In genomic region chr16:11727945-11728543, GRCh38 we compare ENCODE assay signal across 16 cellular contexts. TPM values are rescaled to one million over a fixed set of nuclear protein-coding genes. Genes with fewer than 3 reads are reported as not detected.
DNase-seq lines count a peak whose midpoint lies in the region; ATAC-seq, FAIRE-seq and TF ChIP-seq lines count a peak whose summit lies in the region.
"Had no signal": no experiment of that assay in that cellular context is flagged by ENCODE, and none has a peak within 500 bp of the region (broad histone marks: within the 10 kb centered on the region; RNA-seq: fewer than 3 reads in every experiment).

No MANE protein-coding gene starts in this region.

- peak overlapping the region; percentile 75 for H3K4me2 ChIP-seq in GM12878 (ENCODE audit: control insufficient read depth, insufficient read depth)

- H3K27ac Mint-ChIP-seq in activated T-cell treated with anti-CD3 and anti-CD28 coated beads, Interleukin-2, amount 50 U/mL, for 72 hours: peak overlapping the region; percentile 62
- H3K27ac Mint-ChIP-seq: activated naive CD8-positive, alpha-beta T cell treated with anti-CD3 and anti-CD28 coated beads, Interleukin-2, amount 10 ng/mL, durations not matched to agents 7 days and 5 days had no signal

- H3K4me3 Mint-ChIP-seq in activated T-cell treated with anti-CD3 and anti-CD28 coated beads, Interleukin-2, amount 50 U/mL, for 72 hours: peak overlapping the region in 1 of 2 donors; percentile 39
- H3K4me3 Mint-ChIP-seq: activated naive CD8-positive, alpha-beta T cell treated with anti-CD3 and anti-CD28 coated beads, Interleukin-2, amount 10 ng/mL, durations not matched to agents 7 days and 5 days had no signal

- H4K20me1 ChIP-seq in GM12878 (ENCODE audit: control insufficient read depth, insufficient read depth): no peaks in the 10 kb centered on the region; the same call in none of the 2 replicates

- no peak overlapping the region for H2AFZ ChIP-seq in GM12878 (ENCODE audit: control insufficient read depth, low read depth, low read length)

- 27% methylated on average over 4 of the region's 4 CpGs for WGBS in GM12878 (ENCODE audit: insufficient coverage, insufficient replicate concordance, low lambda C conversion rate, missing lambda C conversion rate)

- peak; percentile 51 to 76 for ATAC-seq in activated T-cell treated with anti-CD3 and anti-CD28 coated beads, Interleukin-2, amount 50 U/mL, for 72 hours (replicated peaks in 1 of 2)
- peak; percentile 89 for ATAC-seq in GM12878
- ATAC-seq in upper lobe of right lung: peak; percentile 55
- no peak for ATAC-seq in HG02623 (IDR thresholded peaks at IDR 0.05; ENCODE audit: unreplicated experiment)
- ATAC-seq: pancreas had no signal

- POLR2A ChIA-PET in GM12878 (lab: Charles Lee): no interaction called here

- peaks cover 10 to 57% of the 10 kb centered on the region in 2 experiments for H3K36me3 ChIP-seq in GM12878 (ENCODE audit: control insufficient read depth in 2 of 2, insufficient read depth in 2 of 2, low read length in 1 of 2)
- H3K36me3 ChIP-seq in upper lobe of right lung: peaks cover 83% of the 10 kb centered on the region
- H3K36me3 ChIP-seq: colonic mucosa had no signal

- CTCF ChIA-PET in GM12878 (lab: Yijun Ruan, JAX): interaction anchor here (1.1 kb wide), 1 partner anchor 10 kb away, joined by 3 read pairs; no protein-coding TSS in a partner anchor

- H3K27ac ChIP-seq in GM12878 (ENCODE audit: control insufficient read depth, insufficient read depth) (peak overlapping the region; percentile 74), upper lobe of right lung (peak overlapping the region; percentile 53), caudate nucleus (ENCODE audit: low read depth, low read length) (no peak overlapping the region)
- H3K27ac ChIP-seq: colonic mucosa, SJSA1 had no signal

- SMC1A ChIA-PET in GM12878 (lab: Charles Lee; ENCODE audit: uncharacterized antibody, unreplicated experiment): interaction anchor here (1.5 kb wide), 1 partner anchor 17 kb away, joined by 6 read pairs; no protein-coding TSS in a partner anchor

- H3K79me2 ChIP-seq in GM12878 (ENCODE audit: control insufficient read depth, insufficient read depth, low read length): peaks cover 63% of the 10 kb centered on the region

- H3K9me3 Mint-ChIP-seq in activated T-cell treated with anti-CD3 and anti-CD28 coated beads, Interleukin-2, amount 50 U/mL, for 72 hours: no peaks in the 10 kb centered on the region
- H3K9me3 Mint-ChIP-seq: activated naive CD8-positive, alpha-beta T cell treated with anti-CD3 and anti-CD28 coated beads, Interleukin-2, amount 10 ng/mL, durations not matched to agents 7 days and 5 days had no signal

- TF ChIP-seq POLR2A in GM12878 (IDR thresholded peaks at IDR 0.05; ENCODE audit: low read depth, low read length): no peak

- in situ Hi-C loops in GM12878 (cut with MboI): no loop called here

- intact Hi-C loops in GM12878 (cut with micrococcal nuclease; ENCODE audit: unreplicated experiment) (no loop called here), upper lobe of right lung (cut with DNase I) (no loop called here)

- TF ChIP-seq CTCF in GM12878 (IDR thresholded peaks at IDR 0.05 in 2 of 3, conservative IDR thresholded peaks at IDR 0.05 in 1 of 3; ENCODE audit: control insufficient read depth in 2 of 3, extremely low read depth in 1 of 3, insufficient read depth in 1 of 3, low read depth in 3 of 3, low read length in 3 of 3) (no peak), upper lobe of right lung (IDR thresholded peaks at IDR 0.05) (no peak)

- no peaks in the 10 kb centered on the region for H3K9me3 ChIP-seq in GM12878 (replicated peaks; ENCODE audit: control insufficient read depth, insufficient read depth, low read length)
- H3K9me3 ChIP-seq in upper lobe of right lung: no peaks in the 10 kb centered on the region
- H3K9me3 ChIP-seq: colonic mucosa, pancreas, SJSA1 had no signal

- peaks cover 29% of the 10 kb centered on the region for H3K4me1 Mint-ChIP-seq in activated T-cell treated with anti-CD3 and anti-CD28 coated beads, Interleukin-2, amount 50 U/mL, for 72 hours (ENCODE audit: low read depth)

- TF ChIP-seq EP300 in GM12878 (IDR thresholded peaks at IDR 0.05; ENCODE audit: borderline replicate concordance in 1 of 2, control insufficient read depth in 1 of 2, low read depth in 2 of 2, low read length in 2 of 2): 0 out of 4 replicates have a peak, but pooled peaks of 1 of the 2 experiments have one; percentile 32

- H3K27me3 ChIP-seq in GM12878 (replicated peaks in 1 of 2; ENCODE audit: control insufficient read depth in 2 of 2, insufficient read depth in 2 of 2, low read length in 1 of 2) (no peaks in the 10 kb centered on the region), upper lobe of right lung (no peaks in the 10 kb centered on the region)
- H3K27me3 ChIP-seq: colonic mucosa, pancreas, SJSA1 had no signal

- peaks cover 3 to 39% of the 10 kb centered on the region in 2 donors for H3K36me3 Mint-ChIP-seq in activated T-cell treated with anti-CD3 and anti-CD28 coated beads, Interleukin-2, amount 50 U/mL, for 72 hours (ENCODE audit: insufficient read depth in 2 of 2)

- peak; percentile 31 for FAIRE-seq in GM12878 (lab: Jason Lieb, UNC)
- FAIRE-seq: pancreas had no signal

- TSS peak; percentile 16 for BruUV-seq in GM12878 (replicated peaks; lab: Mats Ljungman, UMichigan)

- RAD21 ChIA-PET in GM12878 (lab: Charles Lee; ENCODE audit: unreplicated experiment): no interaction called here

- H3K9ac ChIP-seq in GM12878 (ENCODE audit: control insufficient read depth, insufficient read depth, low read length): peak overlapping the region; percentile 27; the same call in 1 of the 2 replicates

- H3K27me3 Mint-ChIP-seq in activated T-cell treated with anti-CD3 and anti-CD28 coated beads, Interleukin-2, amount 50 U/mL, for 72 hours (ENCODE audit: low read depth): no peaks in the 10 kb centered on the region
- H3K27me3 Mint-ChIP-seq: activated naive CD8-positive, alpha-beta T cell treated with anti-CD3 and anti-CD28 coated beads, Interleukin-2, amount 10 ng/mL, durations not matched to agents 7 days and 5 days had no signal

- no peak for TF ChIP-seq RAD21 in GM12878 (IDR thresholded peaks at IDR 0.05; ENCODE audit: insufficient read depth, low read depth, low read length)

- no peak for DNase-seq in activated T-cell treated with anti-CD3 and anti-CD28 coated beads, Interleukin-2, amount 50 U/mL, for 72 hours
- DNase-seq in activated T-cell treated with anti-CD3 and anti-CD28 coated beads for 4 hours (no peak), NOMO-1 (lab: John Stamatoyannopoulos, UW; ENCODE audit: unreplicated experiment in 2 of 2) (peak; percentile 59 to 79), GM12878 (ENCODE audit: low read depth, low spot score) (no peak), upper lobe of right lung (no peak), caudate nucleus (lab: John Stamatoyannopoulos, UW) (no peak), SKM-1 (lab: John Stamatoyannopoulos, UW; ENCODE audit: unreplicated experiment) (no peak)
- DNase-seq: activated naive CD8-positive, alpha-beta T cell treated with anti-CD3 and anti-CD28 coated beads, Interleukin-2, amount 10 ng/mL, durations not matched to agents 7 days and 5 days; colonic mucosa; DMS79 treated with DMSO at 0.1 percent for 48 hours; mesendoderm; NCI-H1105 treated with DMSO at 0.1 percent for 48 hours; NCI-H526 treated with DMSO at 0.1 percent for 48 hours; pancreas had no signal

- H3K4me1 ChIP-seq in GM12878 (ENCODE audit: control insufficient read depth, insufficient read depth, low read length) (peaks cover 35% of the 10 kb centered on the region), upper lobe of right lung (peaks cover 38% of the 10 kb centered on the region)
- H3K4me1 ChIP-seq: colonic mucosa had no signal

- H3K4me3 ChIP-seq in GM12878 (no peak overlapping the region), upper lobe of right lung (no peak overlapping the region)
- H3K4me3 ChIP-seq: colonic mucosa, pancreas, SJSA1 had no signal

RNA-seq across cellular contexts. Expression of gene TXNDC11, which starts 14.6 kb away (rescaled TPM):
- 10 to 100 TPM; 34.7 to 41.5 TPM for total RNA-seq in activated T-cell treated with anti-CD3 and anti-CD28 coated beads, Interleukin-2, amount 50 U/mL, for 72 hours
- total RNA-seq in GM12878 (2013; cell fraction: nucleolus; rRNA removed): 97.8 and 99.6 TPM in 2 replicates
- total RNA-seq in GM12878 (2014; rRNA removed): 54.4 and 59.1 TPM in 2 replicates
- total RNA-seq in GM12878 (2014; rRNA removed; fragmentation: Illumina TruSeq; extraction: Trizol): 33.3 and 43.1 TPM in 2 replicates
- total RNA-seq in GM12878 (2021): 45.8 and 51.8 TPM in 2 replicates
- polyA plus RNA-seq in GM12878 (2011; ENCODE audit: low read depth): 38.0 TPM
- polyA plus RNA-seq in GM12878 (2011; rRNA removed): 71.0 and 86.7 TPM in 2 replicates
- 96.3 and 103 TPM in 2 replicates for polyA plus RNA-seq in GM12878 (2011; cell fraction: cytosol; rRNA removed)
- 86.4 and 91.4 TPM in 2 replicates for polyA plus RNA-seq in GM12878 (2011; cell fraction: nucleus; rRNA removed)
- 48.2 and 55.5 TPM in 2 replicates for polyA plus RNA-seq in GM12878 (2012)
- 40.7 and 49.9 TPM in 2 replicates for polyA plus RNA-seq in GM12878 (2014; fragmentation: Illumina TruSeq; extraction: Trizol)
- polyA plus RNA-seq in GM12878 (2014; fragmentation: Nextera tagmentation; extraction: Ambion mirVana): 1 to 10 TPM; 1.7 to 7.3 TPM
- 57.0 and 59.9 TPM in 2 replicates for polyA plus RNA-seq in GM12878 (2014; rRNA removed)
- polyA plus RNA-seq in GM12878 (2016; fragmentation: Nextera tagmentation; extraction: Ambion mirVana): 10 to 100 TPM; 69.8 to 70.7 TPM
- polyA minus RNA-seq in GM12878 (2011; rRNA and poly(A)+ RNA removed): 79.2 and 95.3 TPM in 2 replicates
- 28.7 and 34.5 TPM in 2 replicates for polyA minus RNA-seq in GM12878 (2011; cell fraction: cytosol; rRNA and poly(A)+ RNA removed)
- polyA minus RNA-seq in GM12878 (2011; cell fraction: nucleus; rRNA and poly(A)+ RNA removed): 27.4 and 50.4 TPM in 2 replicates
- total RNA-seq in upper lobe of right lung: 99.2 TPM

RNA-seq across cellular contexts. Expression of gene SNN, which starts 59.8 kb away (rescaled TPM):
- total RNA-seq in activated T-cell treated with anti-CD3 and anti-CD28 coated beads, Interleukin-2, amount 50 U/mL, for 72 hours: 10 to 100 TPM; 10.4 to 11.6 TPM
- total RNA-seq in GM12878 (2013; cell fraction: nucleolus; rRNA removed): 34.4 and 35.4 TPM in 2 replicates
- total RNA-seq in GM12878 (2014; rRNA removed) (25.6 and 28.2 TPM in 2 replicates), GM12878 (2014; rRNA removed; fragmentation: Illumina TruSeq; extraction: Trizol) (26.9 and 27.3 TPM in 2 replicates), GM12878 (2021) (38.5 and 40.4 TPM in 2 replicates), upper lobe of right lung (31.1 TPM)
- 15.3 TPM for polyA plus RNA-seq in GM12878 (2011; ENCODE audit: low read depth)
- polyA plus RNA-seq in GM12878 (2011; rRNA removed) (32.8 and 43.4 TPM in 2 replicates), GM12878 (2014; fragmentation: Illumina TruSeq; extraction: Trizol) (26.5 and 32.4 TPM in 2 replicates), GM12878 (2014; fragmentation: Nextera tagmentation; extraction: Ambion mirVana) (1 to 10 TPM; 2.2 to 5.2 TPM), GM12878 (2014; rRNA removed) (40.0 and 42.4 TPM in 2 replicates), GM12878 (2016; fragmentation: Nextera tagmentation; extraction: Ambion mirVana) (10 to 100 TPM; 17.4 to 22.6 TPM)
- polyA plus RNA-seq in GM12878 (2011; cell fraction: cytosol; rRNA removed): 35.7 and 49.6 TPM in 2 replicates
- polyA plus RNA-seq in GM12878 (2011; cell fraction: nucleus; rRNA removed): 25.6 and 27.0 TPM in 2 replicates
- 19.4 and 29.5 TPM in 2 replicates for polyA plus RNA-seq in GM12878 (2012)
- 17.0 and 24.5 TPM in 2 replicates for polyA minus RNA-seq in GM12878 (2011; rRNA and poly(A)+ RNA removed)
- polyA minus RNA-seq in GM12878 (2011; cell fraction: cytosol; rRNA and poly(A)+ RNA removed): 10.7 and 12.4 TPM in 2 replicates
- polyA minus RNA-seq in GM12878 (2011; cell fraction: nucleus; rRNA and poly(A)+ RNA removed): 9.7 and 16.1 TPM in 2 replicates

Comparison
In these comparisons a context has a peak if more than half of its experiments do, and no peak if none do; other contexts are left out.
1. DNase-seq: peak in NOMO-1 (2 of 2); none in activated T-cell treated with anti-CD3 and anti-CD28 coated beads, Interleukin-2, amount 50 U/mL, for 72 hours (0 of 2), activated T-cell treated with anti-CD3 and anti-CD28 coated beads for 4 hours (single experiment), GM12878 (single experiment), upper lobe of right lung (single experiment), caudate nucleus (0 of 61) and SKM-1 (single experiment).